ENCODE assay signal across 1 cellular context in the genomic region with DNA sequence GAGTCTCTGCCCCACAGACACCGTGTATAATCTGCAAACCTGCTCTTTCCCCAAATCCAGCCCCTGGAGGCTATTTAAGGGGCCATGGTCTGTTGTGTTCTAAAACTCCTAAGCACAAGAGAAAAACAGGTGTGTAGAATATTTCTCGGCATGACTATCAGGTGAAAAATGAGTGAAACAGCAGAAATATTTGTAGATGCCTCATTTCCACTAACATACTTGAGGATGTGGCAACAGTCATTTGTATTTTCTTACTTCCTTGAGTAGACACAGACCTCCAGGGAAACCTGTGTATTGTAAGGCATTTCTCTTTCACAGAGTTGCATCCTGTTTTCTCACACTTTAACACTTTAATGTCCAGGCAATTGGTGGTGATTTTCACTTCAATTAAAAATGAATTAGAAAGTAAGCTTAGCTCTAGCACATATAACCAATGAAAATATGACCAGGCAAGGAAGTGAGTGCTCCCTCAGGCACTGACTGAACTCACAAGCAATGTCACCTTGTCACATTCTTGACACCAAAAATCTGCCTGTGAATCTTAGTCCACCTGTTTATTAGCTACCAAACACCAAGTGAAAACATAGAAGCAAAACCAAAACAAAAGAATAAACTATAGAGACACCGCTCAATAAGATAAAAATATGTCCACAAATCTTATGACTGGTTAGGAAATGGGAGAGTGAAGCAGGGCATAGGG.
TF ChIP-seq lines count a peak whose summit lies in the region.

No MANE protein-coding gene starts in this region.

TF ChIP-seq in GM23338, 12 proteins besides CTCF, POLR2A, EP300 and RAD21 (continued from another document):
- TF ChIP-seq EZH2phosphoT487 (IDR thresholded peaks at IDR 0.05; ENCODE audit: unreplicated experiment): no peak
- TF ChIP-seq STAT1 (IDR thresholded peaks at IDR 0.05; ENCODE audit: unreplicated experiment): no peak
- no peak for TF ChIP-seq ZNF331 (CRISPR knock-in tag; IDR thresholded peaks at IDR 0.05; ENCODE audit: low read depth)
